Comparison of ENCODE assay signal across 1 cellular context in genomic region chr7:30521532-30521931, GRCh38.
TF ChIP-seq lines count a peak whose summit lies in the region.

No MANE protein-coding gene starts in this region.

TF ChIP-seq in SK-N-SH treated with all-trans-retinoic acid at 6 μM for 48 hours, 23 proteins besides CTCF, POLR2A, EP300 and RAD21 (continued from another document):
- TF ChIP-seq CREB5 (CRISPR knock-in tag; IDR thresholded peaks at IDR 0.05; ENCODE audit: low read depth) (no peak), ZNF70 (CRISPR knock-in tag; IDR thresholded peaks at IDR 0.05) (no peak), ZNF8 (CRISPR knock-in tag; IDR thresholded peaks at IDR 0.05) (no peak), OSR1 (CRISPR knock-in tag; IDR thresholded peaks at IDR 0.05) (no peak), ZFP3 (CRISPR knock-in tag; IDR thresholded peaks at IDR 0.05) (no peak), TOX (CRISPR knock-in tag; IDR thresholded peaks at IDR 0.05; ENCODE audit: borderline replicate concordance) (no peak), PPARA (CRISPR knock-in tag; IDR thresholded peaks at IDR 0.05; ENCODE audit: borderline replicate concordance) (no peak)
- TF ChIP-seq, protein P1, sequence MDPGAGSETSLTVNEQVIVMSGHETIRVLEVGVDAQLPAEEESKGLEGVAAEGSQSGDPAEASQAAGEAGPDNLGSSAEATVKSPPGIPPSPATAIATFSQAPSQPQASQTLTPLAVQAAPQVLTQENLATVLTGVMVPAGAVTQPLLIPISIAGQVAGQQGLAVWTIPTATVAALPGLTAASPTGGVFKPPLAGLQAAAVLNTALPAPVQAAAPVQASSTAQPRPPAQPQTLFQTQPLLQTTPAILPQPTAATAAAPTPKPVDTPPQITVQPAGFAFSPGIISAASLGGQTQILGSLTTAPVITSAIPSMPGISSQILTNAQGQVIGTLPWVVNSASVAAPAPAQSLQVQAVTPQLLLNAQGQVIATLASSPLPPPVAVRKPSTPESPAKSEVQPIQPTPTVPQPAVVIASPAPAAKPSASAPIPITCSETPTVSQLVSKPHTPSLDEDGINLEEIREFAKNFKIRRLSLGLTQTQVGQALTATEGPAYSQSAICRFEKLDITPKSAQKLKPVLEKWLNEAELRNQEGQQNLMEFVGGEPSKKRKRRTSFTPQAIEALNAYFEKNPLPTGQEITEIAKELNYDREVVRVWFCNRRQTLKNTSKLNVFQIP (CRISPR knock-in tag; IDR thresholded peaks at IDR 0.05; ENCODE audit: borderline replicate concordance, low read depth), result no peak
